ENCODE assay signal across 18 cellular contexts in genomic region chr6:50846109-50846859, GRCh38. TPM values are rescaled to one million over a fixed set of nuclear protein-coding genes. Genes with fewer than 3 reads are reported as not detected.
"Had no signal": no experiment of that assay in that cellular context is flagged by ENCODE, and none has a peak within 500 bp of the region (broad histone marks: within the 10 kb centered on the region; RNA-seq: fewer than 3 reads in every experiment).

No MANE protein-coding gene starts in this region.

- DNase-seq: activated CD4-positive, alpha-beta memory T cell treated with anti-CD3 and anti-CD28 coated beads for 36 hours; activated naive CD4-positive, alpha-beta T cell; activated T-cell treated with anti-CD3 and anti-CD28 coated beads, Interleukin-2, amount 50 U/mL, for 48 hours; gastrocnemius medialis; heart right ventricle; left cardiac atrium; naive thymus-derived CD4-positive, alpha-beta T cell; nucleus accumbens; sigmoid colon; stimulated activated CD4-positive, alpha-beta T cell treated with anti-CD3 and anti-CD28 coated beads, Interleukin-2, amount 100 ng/mL, for 48 hours; stimulated activated naive CD8-positive, alpha-beta T cell treated with anti-CD3 and anti-CD28 coated beads, Interleukin-15, Interleukin-2, amounts not matched to agents 100 U/mL and 50 U/mL, for 24 hours; SW 1271 had no signal

- H3K4me3 Mint-ChIP-seq: activated CD4-positive, alpha-beta memory T cell treated with anti-CD3 and anti-CD28 coated beads for 36 hours; naive thymus-derived CD4-positive, alpha-beta T cell; T-helper 2 cell treated with Interferon-gamma antibody and Interleukin-4, amounts not matched to agents 5 μg/mL and 100 μg/mL, for 36 hours had no signal

- H3K4me3 ChIP-seq: gastrocnemius medialis, heart right ventricle, lung, prostate gland, sigmoid colon had no signal

- H3K27ac ChIP-seq: epithelial cell of prostate, gastrocnemius medialis, heart right ventricle, prostate gland, sigmoid colon had no signal

- H3K27ac Mint-ChIP-seq: activated CD4-positive, alpha-beta memory T cell treated with anti-CD3 and anti-CD28 coated beads for 36 hours; naive thymus-derived CD4-positive, alpha-beta T cell; T-helper 2 cell treated with Interferon-gamma antibody and Interleukin-4, amounts not matched to agents 5 μg/mL and 100 μg/mL, for 36 hours had no signal

- H3K9me3 ChIP-seq: gastrocnemius medialis, prostate gland, sigmoid colon had no signal

- H3K9me3 Mint-ChIP-seq: activated CD4-positive, alpha-beta memory T cell treated with anti-CD3 and anti-CD28 coated beads for 36 hours; T-helper 2 cell treated with Interferon-gamma antibody and Interleukin-4, amounts not matched to agents 5 μg/mL and 100 μg/mL, for 36 hours had no signal

- H3K36me3 ChIP-seq: gastrocnemius medialis, heart right ventricle, prostate gland, sigmoid colon had no signal

RNA-seq across cellular contexts. Expression of gene TFAP2B, which starts 27.6 kb away (rescaled TPM):
- total RNA-seq: activated CD4-positive, alpha-beta memory T cell treated with anti-CD3 and anti-CD28 coated beads for 36 hours; cardiac septum; gastrocnemius medialis; heart right ventricle; left cardiac atrium; lung; mononuclear cell; naive thymus-derived CD4-positive, alpha-beta T cell had no signal
- polyA plus RNA-seq: naive thymus-derived CD4-positive, alpha-beta T cell had no signal
